In the genomic region with DNA sequence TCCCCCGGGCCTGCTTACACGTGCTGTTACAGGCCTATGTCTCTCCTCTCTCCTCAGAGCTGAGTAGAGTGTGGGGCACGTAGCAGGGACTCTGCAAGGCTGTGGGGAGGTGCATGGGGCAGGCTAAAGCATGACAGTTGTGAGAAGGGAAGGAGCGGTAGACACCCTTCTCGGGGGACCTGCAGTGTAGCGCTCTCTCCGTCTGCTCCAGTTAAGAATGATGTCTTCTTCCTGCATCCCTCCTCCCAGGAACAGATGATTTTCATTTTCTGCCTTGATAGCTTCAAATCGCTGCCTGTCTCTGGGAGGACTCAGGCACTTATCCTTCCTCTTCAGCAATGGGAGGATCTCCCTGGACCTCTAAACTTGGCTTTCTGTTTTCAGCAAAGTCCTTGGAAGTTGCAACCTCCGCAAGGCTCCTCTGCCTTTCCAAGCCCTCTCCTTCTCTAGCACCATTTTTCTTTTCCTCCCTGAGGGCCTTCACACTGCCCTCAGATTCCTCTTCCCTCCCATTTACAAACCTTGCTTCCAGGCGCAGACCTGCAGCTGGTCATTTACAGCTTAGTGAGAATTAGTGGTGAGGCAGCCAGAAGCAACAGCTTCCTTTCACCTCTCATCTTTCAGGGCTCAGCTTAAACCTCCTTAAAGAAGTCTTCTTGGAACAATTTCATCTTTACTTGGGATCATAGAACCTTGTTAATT, we compare ENCODE assay signal across 1 cellular context.
TF ChIP-seq lines count a peak whose summit lies in the region.

No MANE protein-coding gene starts in this region.

TF ChIP-seq in HEK293, 187 proteins besides CTCF, POLR2A, EP300 and RAD21 (continued from another document):
- TF ChIP-seq ZNF521 (tag by site-specific recombination; IDR thresholded peaks at IDR 0.05) (no peak), ZNF138 (tag by site-specific recombination; IDR thresholded peaks at IDR 0.05; ENCODE audit: borderline replicate concordance) (no peak), IKZF3 (tag by site-specific recombination; IDR thresholded peaks at IDR 0.05) (no peak), SP3 (tag by site-specific recombination; IDR thresholded peaks at IDR 0.05) (no peak), ZNF366 (tag by site-specific recombination; conservative IDR thresholded peaks at IDR 0.05) (no peak), GLI4 (tag by site-specific recombination; IDR thresholded peaks at IDR 0.05) (no peak), ZBTB49 (tag by site-specific recombination; IDR thresholded peaks at IDR 0.05; ENCODE audit: low read depth) (no peak), ZFP69B (tag by site-specific recombination; IDR thresholded peaks at IDR 0.05) (no peak), HOXA7 (CRISPR knock-in tag; IDR thresholded peaks at IDR 0.05; ENCODE audit: borderline replicate concordance) (no peak), GLIS2 (tag by site-specific recombination; IDR thresholded peaks at IDR 0.05) (no peak), SCRT2 (tag by site-specific recombination; IDR thresholded peaks at IDR 0.05) (peak; percentile 48; the same call in 1 of the 2 replicates), ZNF10 (tag by site-specific recombination; IDR thresholded peaks at IDR 0.05) (no peak)
- TF ChIP-seq, protein P1, sequence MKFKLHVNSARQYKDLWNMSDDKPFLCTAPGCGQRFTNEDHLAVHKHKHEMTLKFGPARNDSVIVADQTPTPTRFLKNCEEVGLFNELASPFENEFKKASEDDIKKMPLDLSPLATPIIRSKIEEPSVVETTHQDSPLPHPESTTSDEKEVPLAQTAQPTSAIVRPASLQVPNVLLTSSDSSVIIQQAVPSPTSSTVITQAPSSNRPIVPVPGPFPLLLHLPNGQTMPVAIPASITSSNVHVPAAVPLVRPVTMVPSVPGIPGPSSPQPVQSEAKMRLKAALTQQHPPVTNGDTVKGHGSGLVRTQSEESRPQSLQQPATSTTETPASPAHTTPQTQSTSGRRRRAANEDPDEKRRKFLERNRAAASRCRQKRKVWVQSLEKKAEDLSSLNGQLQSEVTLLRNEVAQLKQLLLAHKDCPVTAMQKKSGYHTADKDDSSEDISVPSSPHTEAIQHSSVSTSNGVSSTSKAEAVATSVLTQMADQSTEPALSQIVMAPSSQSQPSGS (tag by site-specific recombination; IDR thresholded peaks at IDR 0.05; ENCODE audit: low read depth), result no peak
- TF ChIP-seq, protein P2, sequence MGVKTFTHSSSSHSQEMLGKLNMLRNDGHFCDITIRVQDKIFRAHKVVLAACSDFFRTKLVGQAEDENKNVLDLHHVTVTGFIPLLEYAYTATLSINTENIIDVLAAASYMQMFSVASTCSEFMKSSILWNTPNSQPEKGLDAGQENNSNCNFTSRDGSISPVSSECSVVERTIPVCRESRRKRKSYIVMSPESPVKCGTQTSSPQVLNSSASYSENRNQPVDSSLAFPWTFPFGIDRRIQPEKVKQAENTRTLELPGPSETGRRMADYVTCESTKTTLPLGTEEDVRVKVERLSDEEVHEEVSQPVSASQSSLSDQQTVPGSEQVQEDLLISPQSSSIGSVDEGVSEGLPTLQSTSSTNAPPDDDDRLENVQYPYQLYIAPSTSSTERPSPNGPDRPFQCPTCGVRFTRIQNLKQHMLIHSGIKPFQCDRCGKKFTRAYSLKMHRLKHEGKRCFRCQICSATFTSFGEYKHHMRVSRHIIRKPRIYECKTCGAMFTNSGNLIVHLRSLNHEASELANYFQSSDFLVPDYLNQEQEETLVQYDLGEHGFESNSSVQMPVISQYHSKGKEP (tag by site-specific recombination; IDR thresholded peaks at IDR 0.05), result no peak
